ENCODE assay signal across 1 cellular context in the genomic region with DNA sequence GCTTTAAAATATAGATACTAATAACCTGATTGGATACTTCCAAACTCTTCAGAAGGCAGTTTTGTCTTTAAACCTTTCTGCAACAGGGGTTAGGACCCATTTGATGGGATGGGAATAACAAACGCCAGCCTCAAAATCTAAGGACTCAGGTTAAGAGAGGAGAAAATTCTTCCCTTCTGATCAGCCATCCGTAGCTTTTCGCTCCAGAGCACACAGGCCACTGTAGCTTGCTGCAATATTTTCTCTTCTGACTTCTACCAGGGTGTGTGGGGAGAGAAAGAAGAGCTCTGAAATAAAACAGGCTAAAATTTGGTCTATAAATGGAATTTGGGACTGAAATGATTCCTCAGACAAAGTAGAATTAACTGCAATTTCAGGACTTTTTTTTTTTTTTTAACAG.
TF ChIP-seq lines count a peak whose summit lies in the region.

No MANE protein-coding gene starts in this region.

TF ChIP-seq in GM12878, 131 proteins besides CTCF, POLR2A, EP300 and RAD21 (continued from another document):
- TF ChIP-seq NKRF (conservative IDR thresholded peaks at IDR 0.05), result no peak
- TF ChIP-seq ZBTB4 (CRISPR knock-in tag; IDR thresholded peaks at IDR 0.05), result no peak
- no peak for TF ChIP-seq NBN (IDR thresholded peaks at IDR 0.05)
- TF ChIP-seq SMARCA5 (IDR thresholded peaks at IDR 0.05), result no peak
- no peak for TF ChIP-seq DPF2 (IDR thresholded peaks at IDR 0.05)
- peak; percentile 9; the same call in 1 of the 2 replicates for TF ChIP-seq IKZF1 (conservative IDR thresholded peaks at IDR 0.05)
- no peak for TF ChIP-seq POU2F2 (IDR thresholded peaks at IDR 0.05; ENCODE audit: borderline replicate concordance, low read depth, low read length)
TF ChIP-seq in GM12878: peak in this region for 3.
